Comparison of ENCODE assay signal across 1 cellular context in genomic region chr20:50192364-50193168, GRCh38.
TF ChIP-seq lines count a peak whose summit lies in the region.

No MANE protein-coding gene starts in this region.

TF ChIP-seq in K562, 482 proteins besides CTCF, POLR2A, EP300 and RAD21 (continued from another document):
- TF ChIP-seq E2F5 (CRISPR knock-in tag; IDR thresholded peaks at IDR 0.05) (no peak), MAZ (CRISPR knock-in tag; conservative IDR thresholded peaks at IDR 0.05 in 1 of 2, IDR thresholded peaks at IDR 0.05 in 1 of 2) (no peak; a peak in 1 of 4 replicates), NFIX (CRISPR knock-in tag; IDR thresholded peaks at IDR 0.05; ENCODE audit: low read depth) (no peak), ATF7 (IDR thresholded peaks at IDR 0.05) (peak; percentile 88), TAF1 (IDR thresholded peaks at IDR 0.05; ENCODE audit: control insufficient read depth, extremely low read depth, insufficient read depth, low read length, severe bottlenecking) (peak; percentile 66), NCOR1 (IDR thresholded peaks at IDR 0.05) (peak; percentile 64; the same call in 1 of the 2 replicates), PRPF4 (IDR thresholded peaks at IDR 0.05; ENCODE audit: insufficient read depth, low read depth, low read length, poor library complexity, severe bottlenecking) (no peak), ZNF395 (CRISPR knock-in tag; IDR thresholded peaks at IDR 0.05) (peak; percentile 87), DPF2 (IDR thresholded peaks at IDR 0.05) (peak; percentile 62; the same call in 1 of the 2 replicates), MLX (CRISPR knock-in tag; conservative IDR thresholded peaks at IDR 0.05) (no peak), POU5F1 (IDR thresholded peaks at IDR 0.05; ENCODE audit: borderline replicate concordance, low read depth, low read length, partially characterized antibody) (no peak), DACH1 (IDR thresholded peaks at IDR 0.05; ENCODE audit: partially characterized antibody) (peak; percentile 57), PRDM10 (IDR thresholded peaks at IDR 0.05; ENCODE audit: partially characterized antibody) (no peak), IRF9 (tag; IDR thresholded peaks at IDR 0.05) (peak; percentile 91), ZC3H11A (IDR thresholded peaks at IDR 0.05; ENCODE audit: low read depth, low read length) (no peak), HEY1 (CRISPR knock-in tag; IDR thresholded peaks at IDR 0.05; ENCODE audit: borderline replicate concordance) (no peak), XRCC4 (IDR thresholded peaks at IDR 0.05; ENCODE audit: extremely low read depth, insufficient read depth, insufficient read length) (no peak), PTBP1 (IDR thresholded peaks at IDR 0.05; ENCODE audit: low read depth, low read length) (no peak), MEF2A (IDR thresholded peaks at IDR 0.05; ENCODE audit: control insufficient read depth, low read depth, low read length) (no peak; the same call in 1 of the 2 replicates), TEAD4 (IDR thresholded peaks at IDR 0.05; ENCODE audit: low read length) (peak; percentile 34; the same call in 1 of the 2 replicates), TEAD4 (CRISPR knock-in tag; IDR thresholded peaks at IDR 0.05; ENCODE audit: borderline replicate concordance) (no peak)
